In genomic region chr9:126508171-126508591, GRCh38 we compare ENCODE assay signal across 1 cellular context.
TF ChIP-seq lines count a peak whose summit lies in the region.

No MANE protein-coding gene starts in this region.

TF ChIP-seq in HepG2, 621 proteins besides CTCF, POLR2A, EP300 and RAD21 (continued from another document):
- TF ChIP-seq, protein P1, sequence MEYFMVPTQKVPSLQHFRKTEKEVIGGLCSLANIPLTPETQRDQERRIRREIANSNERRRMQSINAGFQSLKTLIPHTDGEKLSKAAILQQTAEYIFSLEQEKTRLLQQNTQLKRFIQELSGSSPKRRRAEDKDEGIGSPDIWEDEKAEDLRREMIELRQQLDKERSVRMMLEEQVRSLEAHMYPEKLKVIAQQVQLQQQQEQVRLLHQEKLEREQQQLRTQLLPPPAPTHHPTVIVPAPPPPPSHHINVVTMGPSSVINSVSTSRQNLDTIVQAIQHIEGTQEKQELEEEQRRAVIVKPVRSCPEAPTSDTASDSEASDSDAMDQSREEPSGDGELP (IDR thresholded peaks at IDR 0.05; ENCODE audit: borderline replicate concordance, low read depth) = no peak
- no peak for TF ChIP-seq BRF2 (CRISPR knock-in tag; IDR thresholded peaks at IDR 0.05)
- TF ChIP-seq TGIF2 (CRISPR knock-in tag; IDR thresholded peaks at IDR 0.05) = no peak
- TF ChIP-seq ZNF12 (CRISPR knock-in tag; IDR thresholded peaks at IDR 0.05) = no peak
- TF ChIP-seq ZNF773 (CRISPR knock-in tag; IDR thresholded peaks at IDR 0.05; ENCODE audit: borderline replicate concordance) = no peak
- TF ChIP-seq SRF (IDR thresholded peaks at IDR 0.05; ENCODE audit: low read depth, low read length) = no peak
- no peak for TF ChIP-seq ZBTB49 (CRISPR knock-in tag; IDR thresholded peaks at IDR 0.05; ENCODE audit: borderline replicate concordance)
- TF ChIP-seq FOXK1 (CRISPR knock-in tag; IDR thresholded peaks at IDR 0.05; ENCODE audit: borderline replicate concordance, low read depth) = no peak
- TF ChIP-seq BRD4 (CRISPR knock-in tag; IDR thresholded peaks at IDR 0.05) = no peak
- no peak for TF ChIP-seq ZNF10 (CRISPR knock-in tag; IDR thresholded peaks at IDR 0.05; ENCODE audit: borderline replicate concordance, low read depth)
- TF ChIP-seq HOXA3 (CRISPR knock-in tag; IDR thresholded peaks at IDR 0.05) = no peak
